16 cellular contexts compared by ENCODE assay signal in the genomic region with DNA sequence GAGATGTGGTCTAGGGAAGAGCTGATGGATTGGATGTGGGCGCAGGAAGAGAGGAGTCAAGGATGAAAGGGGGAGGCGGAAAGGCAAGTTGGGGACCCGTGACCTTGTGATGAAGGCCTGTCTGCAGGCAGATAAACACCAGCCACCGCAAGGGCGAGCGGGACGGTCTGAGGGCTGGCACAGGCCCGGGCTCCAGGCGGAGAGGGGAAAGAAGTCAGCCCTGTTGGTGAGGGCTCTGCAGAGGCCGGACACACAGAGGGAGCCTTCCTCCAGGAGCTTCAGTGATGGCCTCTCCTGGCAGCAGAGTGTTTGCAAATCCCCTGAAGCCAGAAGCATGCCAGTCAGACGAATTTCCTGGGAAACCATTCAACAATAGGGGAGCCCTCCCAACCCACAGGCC.
DNase-seq lines count a peak whose midpoint lies in the region; ATAC-seq, FAIRE-seq and TF ChIP-seq lines count a peak whose summit lies in the region.
"Had no signal": no experiment of that assay in that cellular context is flagged by ENCODE, and none has a peak within 500 bp of the region (broad histone marks: within the 10 kb centered on the region; RNA-seq: fewer than 3 reads in every experiment).

No MANE protein-coding gene starts in this region.

- no peaks in the 10 kb centered on the region for H3K79me2 ChIP-seq in H1 (ENCODE audit: control insufficient read depth in 1 of 2, insufficient read depth in 2 of 2, low read length in 2 of 2)

- no peaks in the 10 kb centered on the region; a peak in 1 of 8 replicates for H3K36me3 ChIP-seq in H1 (ENCODE audit: control insufficient read depth in 2 of 4, insufficient read depth in 4 of 4, low read length in 3 of 4)
- H3K36me3 ChIP-seq: HAP-1 had no signal

- peaks cover 41% of the 10 kb centered on the region for H3K4me1 Mint-ChIP-seq in WTC11
- peaks cover 47 to 63% (median 50%) of the 10 kb centered on the region in 3 donors for H3K4me1 Mint-ChIP-seq in naive B cell
- H3K4me1 Mint-ChIP-seq in stimulated activated memory B cell treated with anti-CD40 and anti-IgM and Interleukin-4, amounts not matched to agents 10 μg/mL and 1 μg/mL and 100 μg/mL, for 72 hours = peaks cover 62% of the 10 kb centered on the region

- DNase-seq in WTC11 (ENCODE audit: low spot score) = no peak
- DNase-seq in H1 (ENCODE audit: low read depth in 1 of 2, low spot score in 2 of 2) = no peak
- DNase-seq in naive B cell = no peak
- no peak for DNase-seq in T-helper 9 cell
- no peak for DNase-seq in NCI-H187 treated with DMSO at 0.1 percent for 48 hours (lab: John Stamatoyannopoulos, UW)
- no peak for DNase-seq in NCI-H1930 (lab: John Stamatoyannopoulos, UW)
- DNase-seq: C1 segment of cervical spinal cord; CD4-positive, alpha-beta memory T cell; DMS79 had no signal

- WGBS in H1 (ENCODE audit: extremely low coverage in 1 of 2, insufficient coverage in 1 of 2, insufficient read length in 1 of 2, insufficient replicate concordance in 2 of 2, low coverage in 1 of 2, low lambda C conversion rate in 2 of 2, missing lambda C conversion rate in 1 of 2), 2 experiments = 89% methylated on average over 11 of the region's 11 CpGs; no CpG with 5 or more reads in 1 of the 2 experiments

- H3K27ac ChIP-seq in H1 (ENCODE audit: low read depth, low read length) = no peak overlapping the region

- TF ChIP-seq RAD21 in H1 (IDR thresholded peaks at IDR 0.05 in 1 of 2, conservative IDR thresholded peaks at IDR 0.05 in 1 of 2; ENCODE audit: low read depth in 2 of 2, low read length in 2 of 2) = no peak

- no peaks in the 10 kb centered on the region for H3K27me3 ChIP-seq in H1 (replicated peaks in 1 of 4; ENCODE audit: control insufficient read depth in 3 of 4, extremely low read depth in 1 of 4, insufficient read depth in 3 of 4, low read length in 3 of 4)

- no peak overlapping the region for H4K5ac ChIP-seq in H1 (ENCODE audit: insufficient read length, low read depth, low read length)

- no peak overlapping the region for H3K56ac ChIP-seq in H1 (replicated peaks; ENCODE audit: insufficient read length, low read depth, low read length)

- CTCF ChIA-PET in WTC11 (lab: Charles Lee) = no interaction called here
- CTCF ChIA-PET in H1 (lab: Charles Lee; ENCODE audit: partially characterized antibody) = no interaction called here

- H3K4ac ChIP-seq in H1 (replicated peaks; ENCODE audit: insufficient read length, low read depth, low read length) = no peak overlapping the region

- H3K4me1 ChIP-seq in H1 (replicated peaks in 1 of 4; ENCODE audit: control insufficient read depth in 3 of 4, insufficient read depth in 4 of 4, low read length in 3 of 4) = peaks cover 0 to 14% (median 4%) of the 10 kb centered on the region in 4 experiments; a peak in 6 of 7 replicates
- H3K4me1 ChIP-seq: HAP-1 had no signal

- H4K20me1 ChIP-seq in H1 (replicated peaks in 1 of 2; ENCODE audit: control insufficient read depth in 1 of 2, insufficient read depth in 2 of 2, low read length in 2 of 2) = no peaks in the 10 kb centered on the region

- POLR2A ChIA-PET in WTC11 (lab: Charles Lee) (no interaction called here), H1 (lab: Charles Lee; ENCODE audit: partially characterized antibody) (no interaction called here)

- H2BK12ac ChIP-seq in H1 (ENCODE audit: low read depth, low read length) = no peak overlapping the region

- peak overlapping the region; percentile 21; the same call in 1 of the 2 replicates for H2BK20ac ChIP-seq in H1 (ENCODE audit: low read length)

- H2BK15ac ChIP-seq in H1 (ENCODE audit: low read length) = no peak overlapping the region

- no peak overlapping the region for H3K14ac ChIP-seq in H1 (ENCODE audit: insufficient read length)

- H3K4me3 Mint-ChIP-seq in WTC11 (no peak overlapping the region), naive B cell (no peak overlapping the region)
- no peak overlapping the region for H3K4me3 Mint-ChIP-seq in stimulated activated memory B cell treated with anti-CD40 and anti-IgM and Interleukin-4, amounts not matched to agents 10 μg/mL and 1 μg/mL and 100 μg/mL, for 72 hours
- H3K4me3 Mint-ChIP-seq: B cell; CD4-positive, alpha-beta memory T cell; GM23338 had no signal

- no peak overlapping the region for H3K9ac ChIP-seq in H1 (replicated peaks in 1 of 4; ENCODE audit: extremely low read depth in 1 of 4, low read depth in 3 of 4, low read length in 3 of 4)

- no peak for TF ChIP-seq EP300 in H1 (IDR thresholded peaks at IDR 0.05; ENCODE audit: borderline replicate concordance in 1 of 2, low read depth in 2 of 2, low read length in 2 of 2)

- H2AFZ ChIP-seq in H1 (ENCODE audit: low read length) = no peak overlapping the region

- no peak overlapping the region for H3K23ac ChIP-seq in H1 (ENCODE audit: insufficient read length)

- ATAC-seq in WTC11 (no peak), naive B cell (ENCODE audit: low read depth in 2 of 2) (no peak)
- ATAC-seq in stimulated activated memory B cell treated with anti-CD40 and anti-IgM and Interleukin-4, amounts not matched to agents 10 μg/mL and 1 μg/mL and 100 μg/mL, for 72 hours = no peak
- ATAC-seq: GM12878 had no signal

- no peak overlapping the region for H2BK120ac ChIP-seq in H1 (replicated peaks; ENCODE audit: low read depth, low read length)

- no peak for TF ChIP-seq POLR2A in H1 (IDR thresholded peaks at IDR 0.05; ENCODE audit: control extremely low read depth in 1 of 2, low read depth in 2 of 2, low read length in 2 of 2)

- H3K27ac Mint-ChIP-seq in WTC11 = peak overlapping the region; percentile 26; the same call in 1 of the 2 replicates
- H3K27ac Mint-ChIP-seq in naive B cell = peak overlapping the region in 4 of 6 donors; percentile 49 to 91 (median 59)
- peak overlapping the region; percentile 38 for H3K27ac Mint-ChIP-seq in stimulated activated memory B cell treated with anti-CD40 and anti-IgM and Interleukin-4, amounts not matched to agents 10 μg/mL and 1 μg/mL and 100 μg/mL, for 72 hours
- H3K27ac Mint-ChIP-seq: B cell, GM23338 had no signal

- H2BK5ac ChIP-seq in H1 (ENCODE audit: low read depth, low read length) = 0 out of 2 replicates have a peak overlapping the region, but pooled peaks have one; percentile 56

- H3K79me1 ChIP-seq in H1 (ENCODE audit: low read depth, low read length) = no peaks in the 10 kb centered on the region

- no peak for FAIRE-seq in H1 (lab: Jason Lieb, UNC)
- FAIRE-seq: A204.1, GM12878, HTR-8/SVneo had no signal

- no peak overlapping the region for H3K4me3 ChIP-seq in H1 (ENCODE audit: extremely low read depth in 1 of 4, insufficient read depth in 2 of 4, low read depth in 3 of 4, low read length in 4 of 4)
- H3K4me3 ChIP-seq: GM12878, GM23338, HAP-1 had no signal

- no peak overlapping the region for H3K4me2 ChIP-seq in H1 (ENCODE audit: insufficient read depth in 1 of 2, low read depth in 2 of 2, low read length in 2 of 2)
- H3K4me2 ChIP-seq: GM23338 had no signal

- H3K27me3 Mint-ChIP-seq in WTC11 (ENCODE audit: low read depth) (peaks cover 3% of the 10 kb centered on the region), naive B cell (peaks cover 4 to 23% (median 13%) of the 10 kb centered on the region in 3 donors)
- no peaks in the 10 kb centered on the region for H3K27me3 Mint-ChIP-seq in stimulated activated memory B cell treated with anti-CD40 and anti-IgM and Interleukin-4, amounts not matched to agents 10 μg/mL and 1 μg/mL and 100 μg/mL, for 72 hours

- TF ChIP-seq CTCF in WTC11 (IDR thresholded peaks at IDR 0.05) = no peak
- no peak for TF ChIP-seq CTCF in H1 (IDR thresholded peaks at IDR 0.05; ENCODE audit: control extremely low read depth in 1 of 3, insufficient read depth in 1 of 3, low read depth in 1 of 3, low read length in 3 of 3)

- H4K91ac ChIP-seq in H1 (replicated peaks; ENCODE audit: insufficient read length, low read length) = peak overlapping the region; percentile 12

- H3K36me3 Mint-ChIP-seq in WTC11 (peaks cover 3% of the 10 kb centered on the region), naive B cell (peaks cover 8 to 25% of the 10 kb centered on the region in 2 donors)
- H3K36me3 Mint-ChIP-seq in stimulated activated memory B cell treated with anti-CD40 and anti-IgM and Interleukin-4, amounts not matched to agents 10 μg/mL and 1 μg/mL and 100 μg/mL, for 72 hours = peaks cover 30% of the 10 kb centered on the region

- H3K9me3 ChIP-seq in H1 (ENCODE audit: insufficient read depth in 2 of 2, low read depth in 1 of 2, low read length in 1 of 2) = no peaks in the 10 kb centered on the region
- H3K9me3 ChIP-seq: HAP-1 had no signal

- H3K18ac ChIP-seq in H1 (ENCODE audit: extremely low read depth, low read length) = no peak overlapping the region

- no peaks in the 10 kb centered on the region for H3K23me2 ChIP-seq in H1 (ENCODE audit: low read depth, low read length)

- H3K9me3 Mint-ChIP-seq in WTC11 (peaks cover 13% of the 10 kb centered on the region), naive B cell (peaks cover 0 to 10% (median 2%) of the 10 kb centered on the region in 7 donors)
- peaks cover 2% of the 10 kb centered on the region for H3K9me3 Mint-ChIP-seq in stimulated activated memory B cell treated with anti-CD40 and anti-IgM and Interleukin-4, amounts not matched to agents 10 μg/mL and 1 μg/mL and 100 μg/mL, for 72 hours

- no peak overlapping the region; the same call in 1 of the 2 replicates for H2AK5ac ChIP-seq in H1 (ENCODE audit: low read depth, low read length)

- no peak overlapping the region for H4K8ac ChIP-seq in H1 (ENCODE audit: extremely low read depth, insufficient read depth, low read length)

TF ChIP-seq in WTC11, 78 proteins besides CTCF, POLR2A, EP300 and RAD21 (continues in another document):
- TF ChIP-seq ZNF232 (CRISPR knock-in tag; IDR thresholded peaks at IDR 0.05) = no peak

TF ChIP-seq in H1, 55 proteins besides CTCF, POLR2A, EP300 and RAD21 (continues in another document):
- TF ChIP-seq PHF8 (conservative IDR thresholded peaks at IDR 0.05; ENCODE audit: low read depth, low read length) (no peak), BCL11A (IDR thresholded peaks at IDR 0.05; ENCODE audit: low read depth in 2 of 2, low read length in 2 of 2) (no peak), KDM5A (IDR thresholded peaks at IDR 0.05; ENCODE audit: low read length) (no peak), ASH2L (IDR thresholded peaks at IDR 0.05; ENCODE audit: low read length) (no peak), RNF2 (IDR thresholded peaks at IDR 0.05; ENCODE audit: borderline replicate concordance, low read depth, low read length, missing control alignments, poor library complexity, severe bottlenecking) (no peak), TAF1 (IDR thresholded peaks at IDR 0.05; ENCODE audit: low read depth, low read length) (no peak)
- TF ChIP-seq, protein P1, sequence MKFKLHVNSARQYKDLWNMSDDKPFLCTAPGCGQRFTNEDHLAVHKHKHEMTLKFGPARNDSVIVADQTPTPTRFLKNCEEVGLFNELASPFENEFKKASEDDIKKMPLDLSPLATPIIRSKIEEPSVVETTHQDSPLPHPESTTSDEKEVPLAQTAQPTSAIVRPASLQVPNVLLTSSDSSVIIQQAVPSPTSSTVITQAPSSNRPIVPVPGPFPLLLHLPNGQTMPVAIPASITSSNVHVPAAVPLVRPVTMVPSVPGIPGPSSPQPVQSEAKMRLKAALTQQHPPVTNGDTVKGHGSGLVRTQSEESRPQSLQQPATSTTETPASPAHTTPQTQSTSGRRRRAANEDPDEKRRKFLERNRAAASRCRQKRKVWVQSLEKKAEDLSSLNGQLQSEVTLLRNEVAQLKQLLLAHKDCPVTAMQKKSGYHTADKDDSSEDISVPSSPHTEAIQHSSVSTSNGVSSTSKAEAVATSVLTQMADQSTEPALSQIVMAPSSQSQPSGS (IDR thresholded peaks at IDR 0.05; ENCODE audit: low read length) = no peak
